In the genomic region with DNA sequence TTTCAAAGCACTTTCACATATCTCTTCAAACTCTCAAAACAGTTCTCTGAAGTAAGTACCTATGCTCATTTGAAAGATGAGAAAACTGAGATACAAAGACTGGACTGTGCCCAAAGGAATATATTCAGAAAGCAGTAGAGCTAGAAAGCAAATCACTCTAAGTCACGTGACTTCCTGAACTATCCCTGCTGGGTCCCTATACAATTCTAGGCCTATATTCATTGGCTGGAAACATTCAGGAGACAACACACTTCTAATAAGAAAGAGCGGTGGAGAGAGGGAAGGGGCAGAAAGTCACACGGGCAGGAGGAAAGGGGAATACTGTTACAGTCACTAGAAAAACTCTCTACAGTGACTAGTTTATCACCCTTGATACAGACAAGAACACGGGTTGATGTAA, we compare ENCODE assay signal across 28 cellular contexts.
"Had no signal": no experiment of that assay in that cellular context is flagged by ENCODE, and none has a peak within 500 bp of the region (broad histone marks: within the 10 kb centered on the region; RNA-seq: fewer than 3 reads in every experiment).

No MANE protein-coding gene starts in this region.

- H3K27me3 Mint-ChIP-seq: naive B cell; natural killer cell treated with Interleukin-12 subunit alpha and Interleukin-12 subunit beta and Interleukin-15 and Interleukin-18, amount 100 ng/mL, for 72 hours; type B pancreatic cell had no signal

- H3K4me1 ChIP-seq: esophagus squamous epithelium, left lung, psoas muscle, sigmoid colon, stomach, testis, tibial artery had no signal

- FAIRE-seq: colon had no signal

- H3K27ac Mint-ChIP-seq: mesothelial cell of epicardium; natural killer cell treated with Interleukin-12 subunit alpha and Interleukin-12 subunit beta and Interleukin-15 and Interleukin-18, amount 100 ng/mL, for 72 hours; stimulated activated effector memory CD8-positive, alpha-beta T cell treated with anti-CD3 and anti-CD28 coated beads, Interleukin-12 subunit alpha, Interleukin-12 subunit beta, amount 100 ng/mL, for 72 hours; type B pancreatic cell had no signal

- H3K36me3 Mint-ChIP-seq: stimulated activated effector memory CD8-positive, alpha-beta T cell treated with anti-CD3 and anti-CD28 coated beads, Interleukin-12 subunit alpha, Interleukin-12 subunit beta, amount 100 ng/mL, for 72 hours; type B pancreatic cell had no signal

- DNase-seq: dermis blood vessel endothelial cell; effector memory CD4-positive, alpha-beta T cell; erythroblast; esophagus squamous epithelium; foreskin melanocyte; glutamatergic neuron; heart right ventricle; hippocampal formation; left cardiac atrium; left lung; mesenchymal stem cell; mucosa of descending colon; naive B cell; nucleus accumbens; psoas muscle; right cardiac atrium; sigmoid colon; stimulated activated CD4-positive, alpha-beta T cell treated with anti-CD3 and anti-CD28 coated beads, Interleukin-2, amount 100 ng/mL, for 24 hours; stimulated activated CD4-positive, alpha-beta T cell treated with anti-CD3 and anti-CD28 coated beads, Interleukin-4, amount 100 ng/mL, for 24 hours; stimulated activated naive CD4-positive, alpha-beta T cell treated with Interleukin-2 at 50 U/mL for 16 hours; stomach; testis; tibial artery had no signal

- H3K4me3 ChIP-seq: esophagus squamous epithelium, heart right ventricle, left lung, mucosa of descending colon, psoas muscle, sigmoid colon, stomach, testis, tibial artery had no signal

- H3K4me3 Mint-ChIP-seq: mesothelial cell of epicardium; naive B cell; natural killer cell treated with Interleukin-12 subunit alpha and Interleukin-12 subunit beta and Interleukin-15 and Interleukin-18, amount 100 ng/mL, for 72 hours; stimulated activated effector memory CD8-positive, alpha-beta T cell treated with anti-CD3 and anti-CD28 coated beads, Interleukin-12 subunit alpha, Interleukin-12 subunit beta, amount 100 ng/mL, for 72 hours; type B pancreatic cell had no signal

- H3K9me3 Mint-ChIP-seq: mesothelial cell of epicardium; naive B cell; natural killer cell treated with Interleukin-12 subunit alpha and Interleukin-12 subunit beta and Interleukin-15 and Interleukin-18, amount 100 ng/mL, for 72 hours; stimulated activated effector memory CD8-positive, alpha-beta T cell treated with anti-CD3 and anti-CD28 coated beads, Interleukin-12 subunit alpha, Interleukin-12 subunit beta, amount 100 ng/mL, for 72 hours; type B pancreatic cell had no signal

- H3K9me3 ChIP-seq: esophagus squamous epithelium, heart right ventricle, left lung, mucosa of descending colon, psoas muscle, sigmoid colon, stomach, testis, tibial artery had no signal

- H3K36me3 ChIP-seq: esophagus squamous epithelium, heart right ventricle, left lung, sigmoid colon, stomach, tibial artery had no signal

- H3K27ac ChIP-seq: esophagus squamous epithelium, heart right ventricle, left lung, psoas muscle, sigmoid colon, stomach, testis, tibial artery had no signal

- ATAC-seq: heart right ventricle; left cardiac atrium; left lung; mucosa of descending colon; natural killer cell treated with Interleukin-12 subunit alpha and Interleukin-12 subunit beta and Interleukin-15 and Interleukin-18, amount 100 ng/mL, for 72 hours; psoas muscle; right cardiac atrium; stimulated activated effector memory CD8-positive, alpha-beta T cell treated with anti-CD3 and anti-CD28 coated beads, Interleukin-12 subunit alpha, Interleukin-12 subunit beta, amount 100 ng/mL, for 72 hours had no signal

- H3K4me1 Mint-ChIP-seq: mesothelial cell of epicardium had no signal

- H3K27me3 ChIP-seq: esophagus squamous epithelium, heart right ventricle, left lung, sigmoid colon, stomach, testis, tibial artery had no signal
